In the genomic region with DNA sequence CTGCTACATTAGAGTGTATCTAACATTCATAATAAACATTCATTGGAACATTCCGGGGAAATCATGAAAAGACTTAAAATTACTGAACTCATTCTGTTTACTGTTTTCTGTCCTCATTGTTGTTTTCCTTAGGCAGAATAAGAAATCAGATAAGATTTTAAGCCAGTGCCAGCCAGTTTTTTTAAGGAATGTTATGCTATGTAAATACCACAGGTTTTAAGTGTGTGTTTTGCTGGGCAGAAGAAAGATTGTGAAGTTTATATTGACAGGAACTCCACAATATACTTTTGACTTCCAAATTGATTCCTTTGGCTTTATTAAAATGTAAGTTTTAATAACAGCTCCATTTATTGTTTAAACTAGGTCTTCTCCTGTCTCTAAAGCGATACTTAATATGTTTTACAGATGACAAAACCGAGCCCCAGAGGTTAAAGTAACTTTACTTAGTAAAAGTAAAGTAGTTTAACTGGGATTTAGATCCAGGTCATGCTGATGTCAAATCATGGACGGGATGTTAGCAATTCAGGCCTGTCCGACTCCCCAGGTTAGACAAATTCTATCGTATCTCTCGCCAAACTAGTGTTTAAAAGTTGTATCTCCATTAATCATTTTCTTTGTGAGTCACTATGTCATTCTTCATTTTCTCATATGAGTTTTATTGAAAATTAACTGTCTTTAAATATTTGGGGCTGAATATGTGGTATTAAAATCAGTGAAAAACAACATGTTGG, we compare ENCODE assay signal across 8 cellular contexts. TPM values are rescaled to one million over a fixed set of nuclear protein-coding genes. Genes with fewer than 3 reads are reported as not detected.
DNase-seq lines count a peak whose midpoint lies in the region; ATAC-seq and TF ChIP-seq lines count a peak whose summit lies in the region.

No MANE protein-coding gene starts in this region.

- no peak for TF ChIP-seq POLR2A in NB4 (IDR thresholded peaks at IDR 0.05; ENCODE audit: extremely low read depth, insufficient read length)

- peaks cover 0 to 6% (median 2%) of the 10 kb centered on the region in 3 donors for H3K27me3 Mint-ChIP-seq in CD14-positive monocyte (ENCODE audit: low read depth in 3 of 3)
- H3K27me3 Mint-ChIP-seq in natural killer cell (ENCODE audit: low read depth in 2 of 2), result peaks cover 0 to 6% of the 10 kb centered on the region in 2 donors

- peak overlapping the region; percentile 74 for H3K4me3 ChIP-seq in NB4 (ENCODE audit: low read depth, low read length)

- DNase-seq in CD14-positive monocyte (ENCODE audit: low spot score) (no peak), NB4 (ENCODE audit: low read depth) (no peak), dermis blood vessel endothelial cell (peak; percentile 33), natural killer cell (no peak), cerebellar nuclear complex (lab: John Stamatoyannopoulos, UW) (no peak), amygdala (lab: John Stamatoyannopoulos, UW) (no peak)
- no peak for DNase-seq in activated CD4-positive, CD25-positive, alpha-beta regulatory T cell treated with anti-CD3 and anti-CD28 coated beads, Interleukin-2, amount 50 U/mL, for 72 hours

- ATAC-seq in natural killer cell (no peak), GM18861 (IDR thresholded peaks at IDR 0.05; ENCODE audit: unreplicated experiment) (no peak)

- no peaks in the 10 kb centered on the region for H3K36me3 Mint-ChIP-seq in CD14-positive monocyte
- no peaks in the 10 kb centered on the region for H3K36me3 Mint-ChIP-seq in natural killer cell

- TF ChIP-seq CTCF in CD14-positive monocyte (IDR thresholded peaks at IDR 0.05) (no peak), NB4 (IDR thresholded peaks at IDR 0.05; ENCODE audit: low read depth, low read length) (no peak), natural killer cell (IDR thresholded peaks at IDR 0.05) (no peak)

- H3K4me3 Mint-ChIP-seq in CD14-positive monocyte, result peak overlapping the region; percentile 93 to 98
- H3K4me3 Mint-ChIP-seq in natural killer cell, result peak overlapping the region; percentile 99

- intact Hi-C loops in CD14-positive monocyte (cut with micrococcal nuclease), result no loop called here
- intact Hi-C loops in natural killer cell (cut with micrococcal nuclease), result loop anchor here (10.0 kb wide), 1 partner anchor 178 kb away; no protein-coding TSS in a partner anchor

- H3K4me1 Mint-ChIP-seq in CD14-positive monocyte, result peaks cover 23% of the 10 kb centered on the region
- H3K4me1 Mint-ChIP-seq in natural killer cell, result peaks cover 35 to 36% of the 10 kb centered on the region in 2 donors

- peaks cover 0 to 3% (median 0%) of the 10 kb centered on the region in 7 donors for H3K9me3 Mint-ChIP-seq in CD14-positive monocyte
- no peaks in the 10 kb centered on the region for H3K9me3 Mint-ChIP-seq in natural killer cell

- H3K27ac Mint-ChIP-seq in CD14-positive monocyte, result peak overlapping the region in 1 of 7 donors; percentile 94
- peak overlapping the region in 1 of 2 donors; percentile 92 for H3K27ac Mint-ChIP-seq in natural killer cell

RNA-seq across cellular contexts. Expression of gene LARP4, which starts 1.8 kb away (rescaled TPM):
- 10 to 100 TPM; 11.7 to 15.8 TPM for polyA plus RNA-seq in CD14-positive monocyte
- total RNA-seq in dermis blood vessel endothelial cell (50.2 and 82.5 TPM in 2 replicates), natural killer cell (10 to 100 TPM; 25.1 to 41.1 (median 35.3) TPM)

RNA-seq across cellular contexts. Expression of gene FAM186A, which starts 6.0 kb away (rescaled TPM):
- not detected for polyA plus RNA-seq in CD14-positive monocyte
- total RNA-seq in dermis blood vessel endothelial cell (not detected in 2 replicates), natural killer cell (not detected)
